Comparison of ENCODE assay signal across 8 cellular contexts in the genomic region with DNA sequence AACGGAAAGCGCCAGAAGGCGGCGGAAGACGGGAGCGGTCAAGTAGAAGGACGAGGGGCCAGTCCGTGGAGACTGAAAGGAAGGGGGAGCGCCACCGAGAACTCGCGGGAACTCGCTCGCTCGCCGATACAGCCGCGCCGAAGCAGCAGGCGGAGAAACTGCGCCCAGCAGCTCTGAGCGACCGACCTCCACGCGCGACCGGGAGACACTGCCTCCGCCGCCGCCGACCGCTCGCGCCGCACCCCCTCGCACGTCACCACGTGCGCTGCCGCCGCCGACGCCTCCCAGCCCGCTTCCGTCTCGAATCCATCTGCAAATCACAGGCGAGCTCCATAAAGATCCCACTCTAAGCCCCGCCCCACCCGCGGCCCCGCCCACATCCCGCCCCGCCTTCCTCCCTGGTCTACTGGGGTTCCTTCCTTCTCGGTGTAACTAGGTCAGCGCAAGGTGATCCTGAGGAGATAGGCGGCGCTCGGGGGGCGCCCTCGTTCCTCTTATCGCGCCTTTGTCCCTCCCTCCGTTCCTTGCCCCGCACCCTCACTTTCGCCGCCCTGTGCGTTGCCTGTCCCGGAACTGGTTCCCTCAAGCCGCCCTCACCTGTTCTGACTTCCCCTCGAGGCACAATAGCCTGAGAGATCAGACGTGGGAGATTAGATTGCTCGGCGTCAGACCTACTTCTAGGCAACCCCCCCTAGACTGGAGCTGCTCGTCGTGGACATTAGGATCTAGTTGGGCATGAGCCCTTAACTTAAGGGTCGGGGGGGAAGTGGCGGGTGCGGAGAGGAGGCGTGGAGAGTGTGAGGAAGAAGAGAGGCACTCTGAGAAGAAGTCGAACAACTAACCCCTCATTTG. TPM values are rescaled to one million over a fixed set of nuclear protein-coding genes. Genes with fewer than 3 reads are reported as not detected.
DNase-seq lines count a peak whose midpoint lies in the region; ATAC-seq and TF ChIP-seq lines count a peak whose summit lies in the region.

Gene IVNS1ABP (minus strand): TSS at position 210 of the 852 bp plus-strand sequence. CDS start 7,750 bp downstream, outside the sequence.

- in situ Hi-C loops in mammary epithelial cell (cut with MboI; ENCODE audit: low sequenced_read_pairs in 2 of 2): loop anchor here in 1 of 2 donors (10.0 to 25.0 kb wide), 2 partner anchors 245 to 358 kb away; no protein-coding TSS in a partner anchor

- H3K4me1 ChIP-seq in mammary epithelial cell (ENCODE audit: insufficient read depth, low read length) (peaks cover 10% of the 10 kb centered on the region), smooth muscle cell (ENCODE audit: low read depth) (peaks cover 31% of the 10 kb centered on the region)

- intact Hi-C loops in mammary epithelial cell (cut with micrococcal nuclease): loop anchor here (1.0 to 5.0 kb wide), 8 partner anchors 75 to 353 kb away; no protein-coding TSS in a partner anchor

- H3K27ac ChIP-seq in AG04450 (ENCODE audit: low read depth, low read length) (peak within 1 kb of the TSS; percentile 85), WERI-Rb-1 (peak within 1 kb of the TSS; percentile 97), mammary epithelial cell (ENCODE audit: insufficient read depth, low read depth, low read length) (peak within 1 kb of the TSS; percentile 98), smooth muscle cell (ENCODE audit: low read depth) (peak within 1 kb of the TSS; percentile 98)

- peaks cover 10% of the 10 kb centered on the region for H4K20me1 ChIP-seq in mammary epithelial cell (ENCODE audit: insufficient read depth, low read length)
- H4K20me1 ChIP-seq in smooth muscle cell (ENCODE audit: low read depth): peaks cover 40% of the 10 kb centered on the region

- H3K9me3 ChIP-seq in AG04450 (ENCODE audit: control insufficient read depth, insufficient read depth, low read length): peaks cover 7% of the 10 kb centered on the region; the same call in 1 of the 2 replicates
- H3K9me3 ChIP-seq in WERI-Rb-1 (ENCODE audit: severe bottlenecking): no peaks in the 10 kb centered on the region
- no peaks in the 10 kb centered on the region for H3K9me3 ChIP-seq in mammary epithelial cell (replicated peaks; ENCODE audit: insufficient read depth, low read length)
- H3K9me3 ChIP-seq in smooth muscle cell (replicated peaks; ENCODE audit: low read depth): no peaks in the 10 kb centered on the region

- H3F3A ChIP-seq in smooth muscle cell (ENCODE audit: low read depth): peaks cover 5% of the 10 kb centered on the region

- peaks cover 48% of the 10 kb centered on the region for H3K79me2 ChIP-seq in mammary epithelial cell (ENCODE audit: insufficient read depth, low read length)
- peaks cover 46% of the 10 kb centered on the region for H3K79me2 ChIP-seq in smooth muscle cell (ENCODE audit: low read depth)

- POLR2A ChIA-PET in AG04450 (lab: Yijun Ruan, JAX): interaction anchor here (0.6 to 1.6 kb wide), 10 partner anchors 36 to 353 kb away, joined by 3 to 7 read pairs (median 4); no protein-coding TSS in a partner anchor

- H3K36me3 ChIP-seq in WERI-Rb-1 (peaks cover 18% of the 10 kb centered on the region), mammary epithelial cell (ENCODE audit: insufficient read depth, low read length) (no peaks in the 10 kb centered on the region), smooth muscle cell (ENCODE audit: low read depth) (no peaks in the 10 kb centered on the region)

- CTCF ChIA-PET in AG04450 (lab: Charles Lee) (interaction anchor here (0.5 to 3.7 kb wide), 9 partner anchors 15 to 403 kb away, joined by 3 to 26 read pairs (median 4); no protein-coding TSS in a partner anchor), mammary epithelial cell (lab: Charles Lee; ENCODE audit: low non-redundant PET) (interaction anchor here (0.6 to 1.0 kb wide), 4 partner anchors 243 to 363 kb away, joined by 3 to 6 read pairs (median 4); no protein-coding TSS in a partner anchor)

- peak within 1 kb of the TSS; percentile 83 for H3K4me3 ChIP-seq in AG04450 (ENCODE audit: low read depth, low read length)
- H3K4me3 ChIP-seq in WERI-Rb-1 (ENCODE audit: low read depth, low read length): peak within 1 kb of the TSS; percentile 89
- H3K4me3 ChIP-seq in mammary epithelial cell (replicated peaks in 1 of 3; ENCODE audit: insufficient read depth in 1 of 3, low read depth in 2 of 3, low read length in 3 of 3): peak within 1 kb of the TSS; percentile 75 to 76 (median 75)
- H3K4me3 ChIP-seq in smooth muscle cell: peak within 1 kb of the TSS; percentile 92

- H3K27me3 ChIP-seq in AG04450 (ENCODE audit: control insufficient read depth, insufficient read depth, low read length): no peaks in the 10 kb centered on the region
- no peaks in the 10 kb centered on the region for H3K27me3 ChIP-seq in WERI-Rb-1 (ENCODE audit: insufficient read depth, low read depth, severe bottlenecking)
- H3K27me3 ChIP-seq in mammary epithelial cell (ENCODE audit: insufficient read depth, low read length): no peaks in the 10 kb centered on the region
- H3K27me3 ChIP-seq in smooth muscle cell (ENCODE audit: low read depth): no peaks in the 10 kb centered on the region

- H3K9ac ChIP-seq in mammary epithelial cell (ENCODE audit: insufficient read depth, low read length) (peak within 1 kb of the TSS; percentile 99), smooth muscle cell (ENCODE audit: low read depth) (peak within 1 kb of the TSS; percentile 97)

- WGBS in mammary epithelial cell (ENCODE audit: low coverage, missing lambda C conversion rate): under 1% methylated on average over 18 of the region's 80 CpGs
- WGBS in smooth muscle cell (ENCODE audit: low lambda C conversion rate): 1% methylated on average over 67 of the region's 80 CpGs

- peak; percentile 67 for DNase-seq in AG04450 (ENCODE audit: low read depth, low spot score)
- DNase-seq in NCI-H2196 treated with DMSO at 0.1 percent for 48 hours (lab: John Stamatoyannopoulos, UW; ENCODE audit: unreplicated experiment): peak; percentile 96
- peak; percentile 95 for DNase-seq in WERI-Rb-1
- DNase-seq in mammary epithelial cell: peak; percentile 94
- DNase-seq in iPS-NIHi11 (ENCODE audit: low spot score): peak; percentile 94
- peak; percentile 90 for DNase-seq in smooth muscle cell (lab: John Stamatoyannopoulos, UW; ENCODE audit: unreplicated experiment)

- BruUV-seq in mammary epithelial cell (replicated peaks; lab: Mats Ljungman, UMichigan): no TSS peak

- TF ChIP-seq CTCF in AG04450 (IDR thresholded peaks at IDR 0.05; ENCODE audit: low read depth, low read length) (0 out of 2 replicates have a peak, but pooled peaks have one; percentile 10), WERI-Rb-1 (IDR thresholded peaks at IDR 0.05; ENCODE audit: low read depth, low read length) (peak; percentile 65; the same call in 1 of the 2 replicates), mammary epithelial cell (conservative IDR thresholded peaks at IDR 0.05 in 1 of 2, IDR thresholded peaks at IDR 0.05 in 1 of 2; ENCODE audit: extremely low read depth in 1 of 2, insufficient read depth in 1 of 2, low read depth in 1 of 2, low read length in 2 of 2) (peak; percentile 6 to 46), smooth muscle cell (IDR thresholded peaks at IDR 0.05; ENCODE audit: borderline replicate concordance, insufficient read depth, poor library complexity, severe bottlenecking) (no peak)

- ATAC-seq in GM18873 (IDR thresholded peaks at IDR 0.05; ENCODE audit: low FRiP score, unreplicated experiment): peak; percentile 63
- peak; percentile 75 for ATAC-seq in HG03139 (IDR thresholded peaks at IDR 0.05; ENCODE audit: unreplicated experiment)

- peak within 1 kb of the TSS; percentile 83 for H2AFZ ChIP-seq in mammary epithelial cell (ENCODE audit: low read depth, low read length)
- H2AFZ ChIP-seq in smooth muscle cell (ENCODE audit: low read depth): peak within 1 kb of the TSS; percentile 76

- peak within 1 kb of the TSS; percentile 83 for H3K4me2 ChIP-seq in mammary epithelial cell (ENCODE audit: insufficient read depth, low read depth, low read length)
- H3K4me2 ChIP-seq in smooth muscle cell: peak within 1 kb of the TSS; percentile 96

- dilution Hi-C loops in mammary epithelial cell (cut with HindIII; ENCODE audit: low sequenced_read_pairs): loop anchor here (5.0 kb wide), 1 partner anchor 100 kb away; no protein-coding TSS in a partner anchor

RNA-seq across cellular contexts. Expression of gene IVNS1ABP, which starts in this region (rescaled TPM):
- polyA plus RNA-seq in AG04450 (2011; rRNA removed) (48.9 and 59.6 TPM in 2 replicates), mammary epithelial cell (64.0 TPM), smooth muscle cell (128 and 260 TPM in 2 replicates)
- polyA minus RNA-seq in AG04450 (2011; rRNA and poly(A)+ RNA removed): 43.6 and 70.0 TPM in 2 replicates
- total RNA-seq in mammary epithelial cell (100 to 1,000 TPM; 159 to 351 TPM), smooth muscle cell (315 and 398 TPM in 2 replicates)
- 149 TPM for polyA minus RNA-seq in mammary epithelial cell

Comparison
In these comparisons a context has a peak if more than half of its experiments do, and no peak if none do; other contexts are left out.
1. Peak in every context shown above with its lines: DNase-seq, ATAC-seq, H3K4me3 ChIP-seq and H3K27ac ChIP-seq.